Comparison of ENCODE assay signal across 1 cellular context in the genomic region with DNA sequence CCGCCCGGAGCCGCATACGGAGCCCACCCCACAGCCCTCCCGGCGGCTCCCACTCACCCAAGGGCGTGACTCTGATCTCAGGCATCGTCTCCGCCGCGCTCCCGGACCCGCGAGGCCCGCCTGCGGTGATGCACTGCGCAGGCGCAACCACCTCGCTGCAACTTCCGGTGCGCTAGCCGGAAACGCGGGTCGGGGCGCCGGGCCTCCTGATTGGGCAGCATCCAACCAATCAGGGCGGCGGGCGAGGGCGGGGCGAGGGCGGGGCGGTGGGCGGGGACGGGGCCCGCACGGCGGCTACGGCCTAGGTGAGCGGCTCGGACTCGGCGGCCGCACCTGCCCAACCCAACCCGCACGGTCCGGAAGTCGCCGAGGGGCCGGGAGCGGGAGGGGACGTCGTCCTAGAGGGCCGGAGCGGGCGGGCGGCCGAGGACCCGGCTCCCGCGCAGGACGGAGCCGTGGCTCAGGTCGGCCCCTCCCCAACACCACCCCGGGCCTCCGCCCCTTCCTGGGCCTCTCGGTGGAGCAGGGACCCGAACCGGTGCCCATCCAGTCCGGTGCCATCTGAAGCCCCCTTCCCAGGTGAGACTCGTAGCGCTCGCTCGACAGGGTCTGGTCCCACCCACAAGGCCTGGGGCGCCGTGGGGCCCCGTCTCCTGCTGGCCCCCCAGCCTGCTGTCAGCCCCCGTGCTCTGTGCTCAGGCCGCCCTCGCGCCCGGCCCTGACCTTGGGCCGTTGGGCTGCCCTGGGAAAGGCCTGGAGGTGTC.
TF ChIP-seq lines count a peak whose summit lies in the region.

TSS of gene CPTP (plus strand) at position 279 of the 764 bp plus-strand sequence. CDS start 2,109 bp downstream, outside the sequence.
TSS of gene INTS11 (minus strand) at position 137 of the 764 bp plus-strand sequence. CDS start at position 85, 52 bp downstream.

TF ChIP-seq in HepG2, 621 proteins besides CTCF, POLR2A, EP300 and RAD21 (continued from another document and continues in another):
- TF ChIP-seq, protein P1, sequence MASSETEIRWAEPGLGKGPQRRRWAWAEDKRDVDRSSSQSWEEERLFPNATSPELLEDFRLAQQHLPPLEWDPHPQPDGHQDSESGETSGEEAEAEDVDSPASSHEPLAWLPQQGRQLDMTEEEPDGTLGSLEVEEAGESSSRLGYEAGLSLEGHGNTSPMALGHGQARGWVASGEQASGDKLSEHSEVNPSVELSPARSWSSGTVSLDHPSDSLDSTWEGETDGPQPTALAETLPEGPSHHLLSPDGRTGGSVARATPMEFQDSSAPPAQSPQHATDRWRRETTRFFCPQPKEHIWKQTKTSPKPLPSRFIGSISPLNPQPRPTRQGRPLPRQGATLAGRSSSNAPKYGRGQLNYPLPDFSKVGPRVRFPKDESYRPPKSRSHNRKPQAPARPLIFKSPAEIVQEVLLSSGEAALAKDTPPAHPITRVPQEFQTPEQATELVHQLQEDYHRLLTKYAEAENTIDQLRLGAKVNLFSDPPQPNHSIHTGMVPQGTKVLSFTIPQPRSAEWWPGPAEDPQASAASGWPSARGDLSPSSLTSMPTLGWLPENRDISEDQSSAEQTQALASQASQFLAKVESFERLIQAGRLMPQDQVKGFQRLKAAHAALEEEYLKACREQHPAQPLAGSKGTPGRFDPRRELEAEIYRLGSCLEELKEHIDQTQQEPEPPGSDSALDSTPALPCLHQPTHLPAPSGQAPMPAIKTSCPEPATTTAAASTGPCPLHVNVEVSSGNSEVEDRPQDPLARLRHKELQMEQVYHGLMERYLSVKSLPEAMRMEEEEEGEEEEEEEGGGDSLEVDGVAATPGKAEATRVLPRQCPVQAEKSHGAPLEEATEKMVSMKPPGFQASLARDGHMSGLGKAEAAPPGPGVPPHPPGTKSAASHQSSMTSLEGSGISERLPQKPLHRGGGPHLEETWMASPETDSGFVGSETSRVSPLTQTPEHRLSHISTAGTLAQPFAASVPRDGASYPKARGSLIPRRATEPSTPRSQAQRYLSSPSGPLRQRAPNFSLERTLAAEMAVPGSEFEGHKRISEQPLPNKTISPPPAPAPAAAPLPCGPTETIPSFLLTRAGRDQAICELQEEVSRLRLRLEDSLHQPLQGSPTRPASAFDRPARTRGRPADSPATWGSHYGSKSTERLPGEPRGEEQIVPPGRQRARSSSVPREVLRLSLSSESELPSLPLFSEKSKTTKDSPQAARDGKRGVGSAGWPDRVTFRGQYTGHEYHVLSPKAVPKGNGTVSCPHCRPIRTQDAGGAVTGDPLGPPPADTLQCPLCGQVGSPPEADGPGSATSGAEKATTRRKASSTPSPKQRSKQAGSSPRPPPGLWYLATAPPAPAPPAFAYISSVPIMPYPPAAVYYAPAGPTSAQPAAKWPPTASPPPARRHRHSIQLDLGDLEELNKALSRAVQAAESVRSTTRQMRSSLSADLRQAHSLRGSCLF (CRISPR knock-in tag; IDR thresholded peaks at IDR 0.05; ENCODE audit: borderline replicate concordance): no peak
- TF ChIP-seq KDM5A (IDR thresholded peaks at IDR 0.05; ENCODE audit: borderline replicate concordance, low read length) (peak; percentile 66; the same call in 1 of the 2 replicates), ZNF883 (CRISPR knock-in tag; IDR thresholded peaks at IDR 0.05; ENCODE audit: not compliant biosample characterization) (no peak), ZNF224 (CRISPR knock-in tag; IDR thresholded peaks at IDR 0.05) (peak; percentile 31; the same call in 1 of the 2 replicates), ZNF121 (CRISPR knock-in tag; IDR thresholded peaks at IDR 0.05) (peak; percentile 8; the same call in 1 of the 2 replicates), ZNF790 (CRISPR knock-in tag; IDR thresholded peaks at IDR 0.05; ENCODE audit: borderline replicate concordance) (0 out of 2 replicates have a peak, but pooled peaks have one; percentile 76), ZNF207 (IDR thresholded peaks at IDR 0.05; ENCODE audit: borderline replicate concordance) (no peak), ZEB1 (IDR thresholded peaks at IDR 0.05; ENCODE audit: insufficient replicate concordance, low read depth) (peak; percentile 76), PATZ1 (CRISPR knock-in tag; IDR thresholded peaks at IDR 0.05) (peak; percentile 88), BRD4 (CRISPR knock-in tag; IDR thresholded peaks at IDR 0.05) (no peak; the same call in 1 of the 2 replicates), HMGA1 (CRISPR knock-in tag; conservative IDR thresholded peaks at IDR 0.05) (no peak), SP1 (IDR thresholded peaks at IDR 0.05) (no peak), SP1 (CRISPR knock-in tag; IDR thresholded peaks at IDR 0.05) (peak; percentile 20; the same call in 1 of the 2 replicates), ZNF646 (CRISPR knock-in tag; IDR thresholded peaks at IDR 0.05) (no peak), ZNF574 (CRISPR knock-in tag; IDR thresholded peaks at IDR 0.05) (peak; percentile 72), NCOA2 (CRISPR knock-in tag; IDR thresholded peaks at IDR 0.05) (0 out of 2 replicates have a peak, but pooled peaks have one; percentile 10), NR2F6 (IDR thresholded peaks at IDR 0.05) (no peak), NR2F6 (CRISPR knock-in tag; IDR thresholded peaks at IDR 0.05) (peak; percentile 41; the same call in 1 of the 2 replicates), FOXO1 (CRISPR knock-in tag; IDR thresholded peaks at IDR 0.05) (0 out of 2 replicates have a peak, but pooled peaks have one; percentile 12), KLF16 (CRISPR knock-in tag; IDR thresholded peaks at IDR 0.05) (peak in 1 of 2 experiments; percentile 12; a peak in 1 of 4 replicates), NFYC (CRISPR knock-in tag; IDR thresholded peaks at IDR 0.05) (peak; percentile 78)
- TF ChIP-seq, protein P2, sequence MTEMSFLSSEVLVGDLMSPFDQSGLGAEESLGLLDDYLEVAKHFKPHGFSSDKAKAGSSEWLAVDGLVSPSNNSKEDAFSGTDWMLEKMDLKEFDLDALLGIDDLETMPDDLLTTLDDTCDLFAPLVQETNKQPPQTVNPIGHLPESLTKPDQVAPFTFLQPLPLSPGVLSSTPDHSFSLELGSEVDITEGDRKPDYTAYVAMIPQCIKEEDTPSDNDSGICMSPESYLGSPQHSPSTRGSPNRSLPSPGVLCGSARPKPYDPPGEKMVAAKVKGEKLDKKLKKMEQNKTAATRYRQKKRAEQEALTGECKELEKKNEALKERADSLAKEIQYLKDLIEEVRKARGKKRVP (CRISPR knock-in tag; IDR thresholded peaks at IDR 0.05): 0 out of 4 replicates have a peak, but pooled peaks of 1 of the 2 experiments have one; percentile 40
- TF ChIP-seq, protein P3, sequence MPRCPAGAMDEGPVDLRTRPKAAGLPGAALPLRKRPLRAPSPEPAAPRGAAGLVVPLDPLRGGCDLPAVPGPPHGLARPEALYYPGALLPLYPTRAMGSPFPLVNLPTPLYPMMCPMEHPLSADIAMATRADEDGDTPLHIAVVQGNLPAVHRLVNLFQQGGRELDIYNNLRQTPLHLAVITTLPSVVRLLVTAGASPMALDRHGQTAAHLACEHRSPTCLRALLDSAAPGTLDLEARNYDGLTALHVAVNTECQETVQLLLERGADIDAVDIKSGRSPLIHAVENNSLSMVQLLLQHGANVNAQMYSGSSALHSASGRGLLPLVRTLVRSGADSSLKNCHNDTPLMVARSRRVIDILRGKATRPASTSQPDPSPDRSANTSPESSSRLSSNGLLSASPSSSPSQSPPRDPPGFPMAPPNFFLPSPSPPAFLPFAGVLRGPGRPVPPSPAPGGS (CRISPR knock-in tag; IDR thresholded peaks at IDR 0.05): no peak; the same call in 1 of the 2 replicates
- TF ChIP-seq, protein P4, sequence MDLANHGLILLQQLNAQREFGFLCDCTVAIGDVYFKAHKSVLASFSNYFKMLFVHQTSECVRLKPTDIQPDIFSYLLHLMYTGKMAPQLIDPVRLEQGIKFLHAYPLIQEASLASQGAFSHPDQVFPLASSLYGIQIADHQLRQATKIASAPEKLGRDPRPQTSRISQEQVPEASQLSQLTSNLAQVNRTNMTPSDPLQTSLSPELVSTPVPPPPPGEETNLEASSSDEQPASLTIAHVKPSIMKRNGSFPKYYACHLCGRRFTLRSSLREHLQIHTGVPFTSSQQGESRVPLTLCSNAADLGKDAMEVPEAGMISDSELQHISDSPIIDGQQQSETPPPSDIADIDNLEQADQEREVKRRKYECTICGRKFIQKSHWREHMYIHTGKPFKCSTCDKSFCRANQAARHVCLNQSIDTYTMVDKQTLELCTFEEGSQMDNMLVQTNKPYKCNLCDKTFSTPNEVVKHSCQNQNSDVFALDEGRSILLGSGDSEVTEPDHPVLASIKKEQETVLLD (CRISPR knock-in tag; IDR thresholded peaks at IDR 0.05; ENCODE audit: low read depth): peak; percentile 52; the same call in 1 of the 2 replicates
